Comparison of ENCODE assay signal across 2 cellular contexts in the genomic region with DNA sequence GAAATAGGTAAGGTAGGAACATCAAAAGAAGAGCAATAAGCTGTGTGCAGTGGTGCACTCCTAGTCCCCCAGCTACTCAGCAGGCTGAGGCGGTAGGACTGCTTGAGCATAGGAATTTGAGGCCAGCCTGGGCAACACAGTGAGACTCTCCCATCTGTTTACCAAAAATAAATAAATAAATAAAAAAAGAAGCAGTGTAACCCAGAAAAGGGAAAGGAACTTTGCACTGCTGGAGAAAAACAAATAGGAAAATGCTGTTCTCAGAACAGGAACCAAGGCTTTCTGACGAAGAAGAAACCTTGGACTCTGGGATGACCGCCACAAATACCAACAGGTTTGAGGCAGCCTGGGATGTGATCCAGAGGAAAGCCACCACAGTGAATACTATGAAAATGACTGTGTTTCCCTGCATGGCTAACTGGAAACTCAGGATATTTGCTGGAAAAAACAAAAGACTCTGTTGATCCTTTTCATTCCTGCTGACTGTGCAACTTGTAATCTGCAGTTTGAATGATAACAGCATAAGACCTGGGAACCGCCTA.
TF ChIP-seq lines count a peak whose summit lies in the region.

No MANE protein-coding gene starts in this region.

TF ChIP-seq in SK-N-SH, 30 proteins besides CTCF, POLR2A, EP300 and RAD21 (continued from another document):
- TF ChIP-seq, protein P1, sequence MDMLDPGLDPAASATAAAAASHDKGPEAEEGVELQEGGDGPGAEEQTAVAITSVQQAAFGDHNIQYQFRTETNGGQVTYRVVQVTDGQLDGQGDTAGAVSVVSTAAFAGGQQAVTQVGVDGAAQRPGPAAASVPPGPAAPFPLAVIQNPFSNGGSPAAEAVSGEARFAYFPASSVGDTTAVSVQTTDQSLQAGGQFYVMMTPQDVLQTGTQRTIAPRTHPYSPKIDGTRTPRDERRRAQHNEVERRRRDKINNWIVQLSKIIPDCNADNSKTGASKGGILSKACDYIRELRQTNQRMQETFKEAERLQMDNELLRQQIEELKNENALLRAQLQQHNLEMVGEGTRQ (IDR thresholded peaks at IDR 0.05; ENCODE audit: borderline replicate concordance, low read depth, low read length): no peak
- TF ChIP-seq TEAD4 (IDR thresholded peaks at IDR 0.05; ENCODE audit: borderline replicate concordance, insufficient read depth): peak; percentile 10; the same call in 1 of the 2 replicates
- 0 out of 2 replicates have a peak, but pooled peaks have one; percentile 22 for TF ChIP-seq POLR2AphosphoS5 (IDR thresholded peaks at IDR 0.05; ENCODE audit: low read depth, low read length)
- peak; percentile 21; the same call in 1 of the 2 replicates for TF ChIP-seq JUND (IDR thresholded peaks at IDR 0.05)
- peak; percentile 21; the same call in 1 of the 2 replicates for TF ChIP-seq FOSL2 (IDR thresholded peaks at IDR 0.05; ENCODE audit: borderline replicate concordance, low read depth)
- TF ChIP-seq, protein P2, sequence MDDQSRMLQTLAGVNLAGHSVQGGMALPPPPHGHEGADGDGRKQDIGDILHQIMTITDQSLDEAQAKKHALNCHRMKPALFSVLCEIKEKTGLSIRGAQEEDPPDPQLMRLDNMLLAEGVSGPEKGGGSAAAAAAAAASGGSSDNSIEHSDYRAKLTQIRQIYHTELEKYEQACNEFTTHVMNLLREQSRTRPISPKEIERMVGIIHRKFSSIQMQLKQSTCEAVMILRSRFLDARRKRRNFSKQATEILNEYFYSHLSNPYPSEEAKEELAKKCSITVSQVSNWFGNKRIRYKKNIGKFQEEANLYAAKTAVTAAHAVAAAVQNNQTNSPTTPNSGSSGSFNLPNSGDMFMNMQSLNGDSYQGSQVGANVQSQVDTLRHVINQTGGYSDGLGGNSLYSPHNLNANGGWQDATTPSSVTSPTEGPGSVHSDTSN (IDR thresholded peaks at IDR 0.05): no peak
- TF ChIP-seq SIN3A (IDR thresholded peaks at IDR 0.05; ENCODE audit: borderline replicate concordance, low read depth, low read length): no peak
- TF ChIP-seq, protein P3, sequence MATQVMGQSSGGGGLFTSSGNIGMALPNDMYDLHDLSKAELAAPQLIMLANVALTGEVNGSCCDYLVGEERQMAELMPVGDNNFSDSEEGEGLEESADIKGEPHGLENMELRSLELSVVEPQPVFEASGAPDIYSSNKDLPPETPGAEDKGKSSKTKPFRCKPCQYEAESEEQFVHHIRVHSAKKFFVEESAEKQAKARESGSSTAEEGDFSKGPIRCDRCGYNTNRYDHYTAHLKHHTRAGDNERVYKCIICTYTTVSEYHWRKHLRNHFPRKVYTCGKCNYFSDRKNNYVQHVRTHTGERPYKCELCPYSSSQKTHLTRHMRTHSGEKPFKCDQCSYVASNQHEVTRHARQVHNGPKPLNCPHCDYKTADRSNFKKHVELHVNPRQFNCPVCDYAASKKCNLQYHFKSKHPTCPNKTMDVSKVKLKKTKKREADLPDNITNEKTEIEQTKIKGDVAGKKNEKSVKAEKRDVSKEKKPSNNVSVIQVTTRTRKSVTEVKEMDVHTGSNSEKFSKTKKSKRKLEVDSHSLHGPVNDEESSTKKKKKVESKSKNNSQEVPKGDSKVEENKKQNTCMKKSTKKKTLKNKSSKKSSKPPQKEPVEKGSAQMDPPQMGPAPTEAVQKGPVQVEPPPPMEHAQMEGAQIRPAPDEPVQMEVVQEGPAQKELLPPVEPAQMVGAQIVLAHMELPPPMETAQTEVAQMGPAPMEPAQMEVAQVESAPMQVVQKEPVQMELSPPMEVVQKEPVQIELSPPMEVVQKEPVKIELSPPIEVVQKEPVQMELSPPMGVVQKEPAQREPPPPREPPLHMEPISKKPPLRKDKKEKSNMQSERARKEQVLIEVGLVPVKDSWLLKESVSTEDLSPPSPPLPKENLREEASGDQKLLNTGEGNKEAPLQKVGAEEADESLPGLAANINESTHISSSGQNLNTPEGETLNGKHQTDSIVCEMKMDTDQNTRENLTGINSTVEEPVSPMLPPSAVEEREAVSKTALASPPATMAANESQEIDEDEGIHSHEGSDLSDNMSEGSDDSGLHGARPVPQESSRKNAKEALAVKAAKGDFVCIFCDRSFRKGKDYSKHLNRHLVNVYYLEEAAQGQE (IDR thresholded peaks at IDR 0.05; ENCODE audit: low read depth, low read length): no peak
- peak; percentile 23; the same call in 1 of the 2 replicates for TF ChIP-seq TCF12 (IDR thresholded peaks at IDR 0.05)
- TF ChIP-seq CHD2 (IDR thresholded peaks at IDR 0.05; ENCODE audit: low read length, partially characterized antibody): no peak

TF ChIP-seq in HEK293T, 16 proteins besides CTCF, POLR2A, EP300 and RAD21 (continued from another document):
- TF ChIP-seq ZNF384 (IDR thresholded peaks at IDR 0.05) (no peak), BHLHE40 (IDR thresholded peaks at IDR 0.05; ENCODE audit: borderline replicate concordance) (no peak)
